In genomic region chr11:86519064-86519911, GRCh38 we compare ENCODE assay signal across 13 cellular contexts.
DNase-seq lines count a peak whose midpoint lies in the region; ATAC-seq and TF ChIP-seq lines count a peak whose summit lies in the region.
"Had no signal": no experiment of that assay in that cellular context is flagged by ENCODE, and none has a peak within 500 bp of the region (broad histone marks: within the 10 kb centered on the region; RNA-seq: fewer than 3 reads in every experiment).

No MANE protein-coding gene starts in this region.

- H3K27ac ChIP-seq in cingulate gyrus (ENCODE audit: low read depth, low read length) (peak overlapping the region; percentile 44), mesodermal cell (ENCODE audit: low read depth, low read length, severe bottlenecking) (peak overlapping the region; percentile 97), H9 (ENCODE audit: insufficient read length, low read depth, low read length) (no peak overlapping the region)
- H3K27ac ChIP-seq in CD8-positive, alpha-beta T cell (ENCODE audit: low read depth, low read length): no peak overlapping the region
- H3K27ac ChIP-seq: C4-2B had no signal

- peak; percentile 40 for DNase-seq in A172 (ENCODE audit: low spot score)
- peak; percentile 73 for DNase-seq in M059J (ENCODE audit: low read depth)
- DNase-seq in H9: no peak
- DNase-seq in CD8-positive, alpha-beta T cell: no peak
- no peak for DNase-seq in NCI-H82 treated with DMSO at 0.1 percent for 48 hours (lab: John Stamatoyannopoulos, UW; ENCODE audit: unreplicated experiment)
- DNase-seq: activated CD8-positive, alpha-beta memory T cell treated with anti-CD3 and anti-CD28 coated beads for 24 hours; effector CD4-positive, alpha-beta T cell; NCI-H82; stimulated activated naive CD4-positive, alpha-beta T cell had no signal

- H3K9ac ChIP-seq in H9 (ENCODE audit: extremely low read depth, insufficient read length, low read length): no peak overlapping the region

- H3T11ph ChIP-seq in H9 (ENCODE audit: low read length): no peak overlapping the region

- H3K36me3 ChIP-seq in mesodermal cell (ENCODE audit: control insufficient read depth, insufficient read depth, low read length): no peaks in the 10 kb centered on the region
- H3K36me3 ChIP-seq in CD8-positive, alpha-beta T cell (ENCODE audit: insufficient read depth, low read length): no peaks in the 10 kb centered on the region

- H3K27me3 Mint-ChIP-seq in H9 (ENCODE audit: low read depth): no peaks in the 10 kb centered on the region
- no peaks in the 10 kb centered on the region for H3K27me3 Mint-ChIP-seq in CD8-positive, alpha-beta T cell (ENCODE audit: low read depth)

- 88 to 94% methylated on average over 3 of the region's 5 CpGs for WGBS in mesodermal cell (ENCODE audit: insufficient coverage in 2 of 2), 2 experiments
- WGBS in H9 (ENCODE audit: extremely low coverage, insufficient read length, low lambda C conversion rate): no CpG with 5 or more reads among the region's 5 CpGs

- no peak overlapping the region for H4K5ac ChIP-seq in H9 (ENCODE audit: insufficient read length, low read depth, low read length)

- no peak overlapping the region for H3K14ac ChIP-seq in H9 (ENCODE audit: insufficient read depth, low read length)

- no peak overlapping the region for H4K91ac ChIP-seq in H9 (ENCODE audit: insufficient read length, low read depth, low read length)

- H3K4me1 Mint-ChIP-seq in H9: peaks cover 7% of the 10 kb centered on the region in 2 experiments
- no peaks in the 10 kb centered on the region for H3K4me1 Mint-ChIP-seq in CD8-positive, alpha-beta T cell (ENCODE audit: low read depth)

- H3K4me1 ChIP-seq in mesodermal cell (ENCODE audit: control insufficient read depth, insufficient read depth, low read length, poor library complexity, severe bottlenecking) (peaks cover 84% of the 10 kb centered on the region), H9 (ENCODE audit: insufficient read depth, low read length) (no peaks in the 10 kb centered on the region; the same call in 1 of the 2 replicates)
- H3K4me1 ChIP-seq in CD8-positive, alpha-beta T cell (ENCODE audit: insufficient read depth, low read length): no peaks in the 10 kb centered on the region

- H3K4ac ChIP-seq in H9 (ENCODE audit: low read depth, low read length): no peak overlapping the region

- H3K18ac ChIP-seq in H9 (ENCODE audit: insufficient read length, low read depth, low read length): no peak overlapping the region

- H2BK5ac ChIP-seq in H9 (ENCODE audit: insufficient read length, low read length): no peak overlapping the region

- H4K20me1 ChIP-seq in H9 (ENCODE audit: control insufficient read depth, insufficient read depth, insufficient read length): no peaks in the 10 kb centered on the region

- CTCF ChIA-PET in CD8-positive, alpha-beta T cell (lab: Charles Lee): no interaction called here

- H2BK120ac ChIP-seq in H9 (ENCODE audit: low read depth, low read length, poor library complexity, severe bottlenecking): no peak overlapping the region

- no peak overlapping the region for H2BK15ac ChIP-seq in H9 (ENCODE audit: low read depth, low read length)

- H3K9me3 ChIP-seq in mesodermal cell (ENCODE audit: control insufficient read depth, low read length) (peaks cover 4% of the 10 kb centered on the region), H9 (ENCODE audit: control insufficient read depth, low read depth, low read length) (no peaks in the 10 kb centered on the region)
- H3K9me3 ChIP-seq in CD8-positive, alpha-beta T cell (ENCODE audit: low read length): no peaks in the 10 kb centered on the region

- intact Hi-C loops in CD8-positive, alpha-beta T cell (cut with DNase I, micrococcal nuclease): no loop called here

- no peak overlapping the region for H3K4me3 ChIP-seq in mesodermal cell (ENCODE audit: extremely low read depth, insufficient read depth, low read length, poor library complexity, severe bottlenecking)
- no peak overlapping the region for H3K4me3 ChIP-seq in CD8-positive, alpha-beta T cell (ENCODE audit: low read depth, low read length)

- no peak overlapping the region for H2BK12ac ChIP-seq in H9 (ENCODE audit: insufficient read length, low read depth, low read length)

- H3K23me2 ChIP-seq in H9 (ENCODE audit: insufficient read length, low read depth, low read length, poor library complexity, severe bottlenecking): no peaks in the 10 kb centered on the region

- H3K27me3 ChIP-seq in H9 (ENCODE audit: insufficient read depth, low read length): no peaks in the 10 kb centered on the region
- H3K27me3 ChIP-seq in CD8-positive, alpha-beta T cell (ENCODE audit: insufficient read depth, low read length): no peaks in the 10 kb centered on the region

- TF ChIP-seq CTCF in H9 (conservative IDR thresholded peaks at IDR 0.05): no peak
- TF ChIP-seq CTCF in CD8-positive, alpha-beta T cell (IDR thresholded peaks at IDR 0.05): no peak

- H3K79me2 ChIP-seq in H9 (ENCODE audit: insufficient read depth, low read length): no peaks in the 10 kb centered on the region

- no peak for ATAC-seq in GM19452 (IDR thresholded peaks at IDR 0.05; ENCODE audit: unreplicated experiment)
- no peak for ATAC-seq in CD8-positive, alpha-beta T cell

- POLR2A ChIA-PET in CD8-positive, alpha-beta T cell (lab: Charles Lee): no interaction called here

- no peak overlapping the region for H2BK20ac ChIP-seq in H9 (ENCODE audit: low read depth, low read length, poor library complexity, severe bottlenecking)

- H3K56ac ChIP-seq in H9 (ENCODE audit: insufficient read length, low read depth, low read length): no peak overlapping the region

- peaks cover 0 to 1% (median 0%) of the 10 kb centered on the region in 3 experiments; a peak in 2 of 7 replicates for H3K36me3 Mint-ChIP-seq in H9 (ENCODE audit: insufficient read depth in 1 of 3, low read depth in 3 of 3)
- no peaks in the 10 kb centered on the region for H3K36me3 Mint-ChIP-seq in CD8-positive, alpha-beta T cell

- H3K79me1 ChIP-seq in H9 (ENCODE audit: insufficient read depth, low read depth, low read length, poor library complexity, severe bottlenecking): no peaks in the 10 kb centered on the region

- H2AK5ac ChIP-seq in H9 (ENCODE audit: insufficient read length, low read length): no peak overlapping the region

- peaks cover 0 to 3% of the 10 kb centered on the region in 2 experiments; a peak in 1 of 5 replicates for H3K9me3 Mint-ChIP-seq in H9
- H3K9me3 Mint-ChIP-seq in CD8-positive, alpha-beta T cell: peaks cover 3% of the 10 kb centered on the region

- no peak overlapping the region for H3K4me2 ChIP-seq in H9 (ENCODE audit: insufficient read depth, insufficient read length, low read length)

- H3K27ac Mint-ChIP-seq in H9: peak overlapping the region in 1 of 3 experiments; percentile 38; a peak in 1 of 7 replicates
- H3K27ac Mint-ChIP-seq in CD8-positive, alpha-beta T cell: no peak overlapping the region

- no peak overlapping the region for H4K8ac ChIP-seq in H9 (replicated peaks; ENCODE audit: insufficient read length, low read depth, low read length)

- no peak overlapping the region for H3K23ac ChIP-seq in H9 (ENCODE audit: insufficient read length, low read depth, low read length)

- no peak overlapping the region for H3K4me3 Mint-ChIP-seq in H9
- no peak overlapping the region for H3K4me3 Mint-ChIP-seq in CD8-positive, alpha-beta T cell

- no peak overlapping the region for H2AFZ ChIP-seq in H9 (ENCODE audit: low read length)

Comparison
In these comparisons a context has a peak if more than half of its experiments do, and no peak if none do; other contexts are left out.
1. DNase-seq: peak in A172 (single experiment) and M059J (single experiment); none in H9 (single experiment), CD8-positive, alpha-beta T cell (0 of 7) and NCI-H82 treated with DMSO at 0.1 percent for 48 hours (single experiment).
2. H3K27ac ChIP-seq: peak in cingulate gyrus (single experiment) and mesodermal cell (single experiment); none in H9 (single experiment) and CD8-positive, alpha-beta T cell (single experiment).